In genomic region chr1:114723457-114723856, GRCh38 we compare ENCODE assay signal across 22 cellular contexts. TPM values are rescaled to one million over a fixed set of nuclear protein-coding genes. Genes with fewer than 3 reads are reported as not detected.
DNase-seq lines count a peak whose midpoint lies in the region; ATAC-seq and TF ChIP-seq lines count a peak whose summit lies in the region.
"Had no signal": no experiment of that assay in that cellular context is flagged by ENCODE, and none has a peak within 500 bp of the region (broad histone marks: within the 10 kb centered on the region; RNA-seq: fewer than 3 reads in every experiment).

No MANE protein-coding gene starts in this region.

- DNase-seq in left ventricle myocardium inferior (no peak), Right ventricle myocardium inferior (ENCODE audit: missing footprints) (no peak), WTC11 (ENCODE audit: low spot score) (no peak), mesenchymal stem cell (no peak), HuH-7 (ENCODE audit: low spot score) (no peak), DMS79 (lab: John Stamatoyannopoulos, UW) (no peak)
- DNase-seq: ACHN, C1 segment of cervical spinal cord, DMS79 treated with DMSO at 0.1 percent for 48 hours, H9, IMR-90, NCI-H1417 treated with DMSO at 0.1 percent for 48 hours, NCI-H1930, NCI-H345, NCI-H524 treated with DMSO at 0.1 percent for 48 hours, SIG-M5 had no signal

- no peak overlapping the region for H2BK15ac ChIP-seq in mesenchymal stem cell (ENCODE audit: low read depth, poor library complexity, severe bottlenecking)

- no peak overlapping the region for H2BK5ac ChIP-seq in mesenchymal stem cell (ENCODE audit: low read depth, low read length, poor library complexity, severe bottlenecking)

- no peak overlapping the region for H3K23ac ChIP-seq in mesenchymal stem cell (ENCODE audit: low read length in 2 of 2)

- H3K4me3 Mint-ChIP-seq in WTC11 = no peak overlapping the region
- H3K4me3 Mint-ChIP-seq: H9 had no signal

- H3K9me3 ChIP-seq in left ventricle myocardium inferior (replicated peaks) = no peaks in the 10 kb centered on the region
- H3K9me3 ChIP-seq in mesenchymal stem cell (ENCODE audit: control insufficient read depth, low read length) = no peaks in the 10 kb centered on the region

- no peak overlapping the region for H3K18ac ChIP-seq in mesenchymal stem cell (ENCODE audit: low read depth in 1 of 2, low read length in 2 of 2)

- H2AK5ac ChIP-seq in mesenchymal stem cell (ENCODE audit: low read length, severe bottlenecking) = no peak overlapping the region

- no peak overlapping the region for H2BK12ac ChIP-seq in mesenchymal stem cell (ENCODE audit: low read length in 2 of 2)

- ATAC-seq in Right ventricle myocardium inferior = no peak
- no peak for ATAC-seq in WTC11
- ATAC-seq in GM21447 (IDR thresholded peaks at IDR 0.05; ENCODE audit: unreplicated experiment) = no peak

- intact Hi-C loops in left ventricle myocardium inferior (cut with micrococcal nuclease) (no loop called here), Right ventricle myocardium inferior (cut with DNase I) (no loop called here)

- no peak overlapping the region for H4K8ac ChIP-seq in mesenchymal stem cell (ENCODE audit: low read length)

- no peaks in the 10 kb centered on the region for H3K27me3 ChIP-seq in left ventricle myocardium inferior (ENCODE audit: low read depth)
- H3K27me3 ChIP-seq in mesenchymal stem cell (ENCODE audit: control insufficient read depth in 1 of 2, insufficient read depth in 1 of 2, low read length in 2 of 2) = no peaks in the 10 kb centered on the region

- no peak overlapping the region for H2AFZ ChIP-seq in mesenchymal stem cell (ENCODE audit: low read depth, low read length)

- no peak overlapping the region for H3K4ac ChIP-seq in mesenchymal stem cell (ENCODE audit: low read depth in 1 of 2, low read length in 2 of 2)

- CTCF ChIA-PET in WTC11 (lab: Charles Lee) = no interaction called here

- H3K27ac ChIP-seq in left ventricle myocardium inferior (replicated peaks) (peak overlapping the region; percentile 27), mesenchymal stem cell (ENCODE audit: low read length, poor library complexity, severe bottlenecking) (no peak overlapping the region)
- H3K27ac ChIP-seq: HL-60 had no signal

- 50% methylated on average over 1 of the region's 1 CpG for WGBS in mesenchymal stem cell

- no peak for TF ChIP-seq CTCF in left ventricle myocardium inferior (IDR thresholded peaks at IDR 0.05; ENCODE audit: borderline replicate concordance)
- TF ChIP-seq CTCF in WTC11 (IDR thresholded peaks at IDR 0.05) = no peak

- peaks cover 13% of the 10 kb centered on the region for H3K79me1 ChIP-seq in mesenchymal stem cell (replicated peaks; ENCODE audit: low read length, poor library complexity, severe bottlenecking)

- peaks cover 92% of the 10 kb centered on the region for H3K36me3 Mint-ChIP-seq in WTC11

- H3K14ac ChIP-seq in mesenchymal stem cell (ENCODE audit: low read length in 2 of 2) = no peak overlapping the region

- no peaks in the 10 kb centered on the region for H3K27me3 Mint-ChIP-seq in WTC11 (ENCODE audit: low read depth)

- POLR2A ChIA-PET in WTC11 (lab: Charles Lee) = no interaction called here

- peak overlapping the region; percentile 3 for H3K9ac ChIP-seq in mesenchymal stem cell (ENCODE audit: low read length)

- H3K9me3 Mint-ChIP-seq in WTC11 = no peaks in the 10 kb centered on the region
- H3K9me3 Mint-ChIP-seq: H9 had no signal

- H3K4me3 ChIP-seq in left ventricle myocardium inferior (no peak overlapping the region), mesenchymal stem cell (ENCODE audit: insufficient read depth in 1 of 2, low read depth in 1 of 2, low read length in 2 of 2) (no peak overlapping the region)

- H2BK120ac ChIP-seq in mesenchymal stem cell (ENCODE audit: low read depth, low read length) = no peak overlapping the region

- no peak overlapping the region for H3K4me2 ChIP-seq in mesenchymal stem cell (ENCODE audit: low read length, poor library complexity, severe bottlenecking)

- H4K91ac ChIP-seq in mesenchymal stem cell (ENCODE audit: low read length) = no peak overlapping the region

- H3K27ac Mint-ChIP-seq in WTC11 = peak overlapping the region; percentile 67; the same call in 1 of the 2 replicates

- peaks cover 28% of the 10 kb centered on the region for H3K4me1 ChIP-seq in left ventricle myocardium inferior
- H3K4me1 ChIP-seq in mesenchymal stem cell (ENCODE audit: control insufficient read depth, insufficient read depth, low read depth, low read length) = peaks cover 3% of the 10 kb centered on the region

- no peaks in the 10 kb centered on the region for H3K4me1 Mint-ChIP-seq in WTC11
- H3K4me1 Mint-ChIP-seq: H9 had no signal

- peaks cover 100% of the 10 kb centered on the region for H3K36me3 ChIP-seq in left ventricle myocardium inferior
- H3K36me3 ChIP-seq in mesenchymal stem cell (ENCODE audit: control insufficient read depth in 1 of 2, insufficient read depth in 2 of 2, low read depth in 1 of 2, low read length in 2 of 2) = peaks cover 26 to 100% of the 10 kb centered on the region in 2 experiments

TF ChIP-seq in WTC11, 78 proteins besides CTCF, POLR2A, EP300 and RAD21 (continues in another document):
- no peak for TF ChIP-seq ZNF512 (CRISPR knock-in tag; IDR thresholded peaks at IDR 0.05; ENCODE audit: borderline replicate concordance)
- no peak for TF ChIP-seq ETV6 (CRISPR knock-in tag; IDR thresholded peaks at IDR 0.05)
- TF ChIP-seq, protein P1, sequence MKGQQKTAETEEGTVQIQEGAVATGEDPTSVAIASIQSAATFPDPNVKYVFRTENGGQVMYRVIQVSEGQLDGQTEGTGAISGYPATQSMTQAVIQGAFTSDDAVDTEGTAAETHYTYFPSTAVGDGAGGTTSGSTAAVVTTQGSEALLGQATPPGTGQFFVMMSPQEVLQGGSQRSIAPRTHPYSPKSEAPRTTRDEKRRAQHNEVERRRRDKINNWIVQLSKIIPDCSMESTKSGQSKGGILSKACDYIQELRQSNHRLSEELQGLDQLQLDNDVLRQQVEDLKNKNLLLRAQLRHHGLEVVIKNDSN (CRISPR knock-in tag; IDR thresholded peaks at IDR 0.05) = no peak
- no peak for TF ChIP-seq SP1 (CRISPR knock-in tag; conservative IDR thresholded peaks at IDR 0.05)
- no peak for TF ChIP-seq AR (CRISPR knock-in tag; IDR thresholded peaks at IDR 0.05)
- TF ChIP-seq NFYB (CRISPR knock-in tag; conservative IDR thresholded peaks at IDR 0.05; ENCODE audit: low read depth) = no peak

RNA-seq across cellular contexts. Expression of gene NRAS, which starts 6.9 kb away (rescaled TPM):
- total RNA-seq in left ventricle myocardium inferior (7.6 TPM), Right ventricle myocardium inferior (7.2 TPM), WTC11 (2021) (53.5 to 63.4 TPM (median 59.0 TPM) in 3 replicates)
- polyA plus RNA-seq in mesenchymal stem cell (2013, experiment 1 of 2) = 55.7 TPM
- 59.7 TPM for polyA plus RNA-seq in mesenchymal stem cell (2013, experiment 2 of 2)

RNA-seq across cellular contexts. Expression of gene AMPD1, which starts 28.1 kb away (rescaled TPM):
- total RNA-seq in left ventricle myocardium inferior = not detected
- total RNA-seq in Right ventricle myocardium inferior = not detected
- not detected in 3 replicates for total RNA-seq in WTC11 (2021)
- polyA plus RNA-seq in mesenchymal stem cell (2013, experiment 1 of 2) = not detected
- not detected for polyA plus RNA-seq in mesenchymal stem cell (2013, experiment 2 of 2)
- total RNA-seq: G401, H9, HT1080, IMR-90, M059J, RPMI7951 had no signal
- polyA plus RNA-seq: IMR-90 had no signal

RNA-seq across cellular contexts. Expression of gene CSDE1, which starts 34.3 kb away (rescaled TPM):
- total RNA-seq in left ventricle myocardium inferior (910 TPM), Right ventricle myocardium inferior (873 TPM), WTC11 (2021) (587 to 595 TPM (median 591 TPM) in 3 replicates)
- 385 TPM for polyA plus RNA-seq in mesenchymal stem cell (2013, experiment 1 of 2)
- 375 TPM for polyA plus RNA-seq in mesenchymal stem cell (2013, experiment 2 of 2)

RNA-seq across cellular contexts. Expression of gene DENND2C, which starts 53.6 kb away (rescaled TPM):
- total RNA-seq in left ventricle myocardium inferior (3.2 TPM), Right ventricle myocardium inferior (2.6 TPM), WTC11 (2021) (2.6 to 2.9 TPM (median 2.8 TPM) in 3 replicates)
- 0.36 TPM for polyA plus RNA-seq in mesenchymal stem cell (2013, experiment 1 of 2)
- 0.29 TPM for polyA plus RNA-seq in mesenchymal stem cell (2013, experiment 2 of 2)

RNA-seq across cellular contexts. Expression of gene SIKE1, which starts 57.0 kb away (rescaled TPM):
- 26.0 TPM for total RNA-seq in left ventricle myocardium inferior
- 34.2 TPM for total RNA-seq in Right ventricle myocardium inferior
- 65.2 to 75.2 TPM (median 68.7 TPM) in 3 replicates for total RNA-seq in WTC11 (2021)
- polyA plus RNA-seq in mesenchymal stem cell (2013, experiment 1 of 2) = 27.1 TPM
- 26.6 TPM for polyA plus RNA-seq in mesenchymal stem cell (2013, experiment 2 of 2)
